ENCODE assay signal across 10 cellular contexts in genomic region chr3:170751083-170751893, GRCh38.
DNase-seq lines count a peak whose midpoint lies in the region; ATAC-seq, FAIRE-seq and TF ChIP-seq lines count a peak whose summit lies in the region.
"Had no signal": no experiment of that assay in that cellular context is flagged by ENCODE, and none has a peak within 500 bp of the region (broad histone marks: within the 10 kb centered on the region; RNA-seq: fewer than 3 reads in every experiment).

No MANE protein-coding gene starts in this region.

- H3K27ac Mint-ChIP-seq in astrocyte (ENCODE audit: unreplicated experiment), result peak overlapping the region; percentile 84

- no peaks in the 10 kb centered on the region for H3K9me3 ChIP-seq in astrocyte (ENCODE audit: insufficient read depth, low read depth, low read length)
- H3K9me3 ChIP-seq in tibial nerve, result no peaks in the 10 kb centered on the region

- no peak overlapping the region for H2AFZ ChIP-seq in astrocyte (ENCODE audit: low read depth, low read length)

- H3K4me3 Mint-ChIP-seq in astrocyte (ENCODE audit: unreplicated experiment), result no peak overlapping the region

- WGBS in tibial nerve, 2 donors, result 48 to 54% methylated on average over 2 of the region's 2 CpGs

- no peaks in the 10 kb centered on the region for H3K36me3 Mint-ChIP-seq in astrocyte (ENCODE audit: low read depth, unreplicated experiment)

- H3K36me3 ChIP-seq in astrocyte (ENCODE audit: insufficient read depth, low read length) (no peaks in the 10 kb centered on the region), tibial nerve (no peaks in the 10 kb centered on the region)

- H3K27me3 ChIP-seq in astrocyte (ENCODE audit: insufficient read depth, low read length) (no peaks in the 10 kb centered on the region), tibial nerve (no peaks in the 10 kb centered on the region)

- TF ChIP-seq CTCF in astrocyte (IDR thresholded peaks at IDR 0.05; ENCODE audit: insufficient read depth, low read depth, low read length) (no peak), tibial nerve (IDR thresholded peaks at IDR 0.05) (no peak)

- ATAC-seq in HG03196 (IDR thresholded peaks at IDR 0.05; ENCODE audit: unreplicated experiment) (no peak), HG03521 (IDR thresholded peaks at IDR 0.05; ENCODE audit: unreplicated experiment) (no peak)

- TF ChIP-seq EP300 in tibial nerve (IDR thresholded peaks at IDR 0.05), result peak in 1 of 2 donors; percentile 68

- no peaks in the 10 kb centered on the region for H4K20me1 ChIP-seq in astrocyte (ENCODE audit: insufficient read depth, low read length)

- H3K9me3 Mint-ChIP-seq in astrocyte (ENCODE audit: unreplicated experiment), result no peaks in the 10 kb centered on the region

- H3K4me3 ChIP-seq in astrocyte (ENCODE audit: insufficient read depth, low read depth, low read length), result peak overlapping the region; percentile 13
- no peak overlapping the region for H3K4me3 ChIP-seq in tibial nerve

- DNase-seq in DMS153 (lab: John Stamatoyannopoulos, UW) (peak; percentile 16), DMS153 treated with DMSO at 0.1 percent for 48 hours (lab: John Stamatoyannopoulos, UW; ENCODE audit: unreplicated experiment) (no peak), astrocyte (ENCODE audit: low read depth) (peak; percentile 86), hepatic stellate cell (ENCODE audit: low spot score) (peak; percentile 58), tibial nerve (ENCODE audit: low spot score in 2 of 2) (peak; percentile 58 to 69), NCI-H1105 (lab: John Stamatoyannopoulos, UW) (no peak)
- DNase-seq: NCI-H1092 treated with DMSO at 0.1 percent for 48 hours had no signal

- H3K4me1 Mint-ChIP-seq in astrocyte (ENCODE audit: low read depth, unreplicated experiment), result peaks cover 36% of the 10 kb centered on the region

- peak overlapping the region; percentile 65 for H3K4me2 ChIP-seq in astrocyte (ENCODE audit: low read length)

- TF ChIP-seq POLR2A in tibial nerve (IDR thresholded peaks at IDR 0.05), result no peak

- H3K79me2 ChIP-seq in astrocyte (ENCODE audit: insufficient read depth, low read length), result no peaks in the 10 kb centered on the region

- peak overlapping the region; percentile 16 for H3K9ac ChIP-seq in astrocyte (ENCODE audit: low read length)

- no peak for FAIRE-seq in astrocyte (lab: Jason Lieb, UNC)

- no peaks in the 10 kb centered on the region for H3K27me3 Mint-ChIP-seq in astrocyte (ENCODE audit: low read depth, unreplicated experiment)

- peaks cover 35% of the 10 kb centered on the region for H3K4me1 ChIP-seq in astrocyte (ENCODE audit: insufficient read depth, low read length)
- H3K4me1 ChIP-seq in tibial nerve, result peaks cover 0 to 43% (median 7%) of the 10 kb centered on the region in 4 donors

- peak overlapping the region; percentile 68 for H3K27ac ChIP-seq in astrocyte (ENCODE audit: low read depth, low read length)
- H3K27ac ChIP-seq in tibial nerve, result peak overlapping the region in 2 of 4 donors; percentile 23 to 72
- H3K27ac ChIP-seq: 22Rv1 had no signal

Comparison
In these comparisons a context has a peak if more than half of its experiments do, and no peak if none do; other contexts are left out.
1. DNase-seq: peak in DMS153 (single experiment), astrocyte (single experiment), hepatic stellate cell (single experiment) and tibial nerve (2 of 2); none in DMS153 treated with DMSO at 0.1 percent for 48 hours (single experiment) and NCI-H1105 (single experiment).